Comparison of ENCODE assay signal across 20 cellular contexts in the genomic region with DNA sequence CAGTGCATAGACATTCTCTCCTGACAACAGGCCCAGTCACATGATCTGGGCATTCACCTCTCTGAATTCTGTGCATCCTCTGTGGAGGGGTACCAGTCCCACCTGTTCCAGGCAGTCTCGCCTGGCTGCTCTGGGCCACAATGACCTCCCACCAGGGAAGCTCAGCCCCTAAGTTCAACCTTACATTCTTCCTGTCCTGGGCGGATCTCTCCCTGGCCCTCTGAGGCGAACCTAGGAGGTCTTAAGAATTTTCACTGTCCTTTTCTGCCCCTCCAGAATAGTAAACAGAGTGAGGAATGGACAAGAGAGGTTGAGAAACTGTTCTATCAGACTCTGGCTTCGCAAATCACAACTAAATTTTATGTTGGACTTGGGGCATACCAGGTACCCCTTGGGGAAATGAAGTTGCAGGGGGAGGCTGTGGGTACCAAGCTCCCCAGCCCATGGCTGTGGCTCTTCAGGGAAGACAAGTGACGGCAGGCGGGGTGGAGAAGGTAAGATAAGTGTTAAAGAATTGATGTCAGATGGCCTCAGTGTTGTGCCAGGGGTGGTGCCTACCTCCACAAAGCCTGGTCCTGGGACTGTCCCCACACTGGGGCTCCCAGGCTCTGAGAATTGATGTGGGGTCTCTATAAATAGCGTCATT. TPM values are rescaled to one million over a fixed set of nuclear protein-coding genes. Genes with fewer than 3 reads are reported as not detected.
"Had no signal": no experiment of that assay in that cellular context is flagged by ENCODE, and none has a peak within 500 bp of the region (broad histone marks: within the 10 kb centered on the region; RNA-seq: fewer than 3 reads in every experiment).

No MANE protein-coding gene starts in this region.

- H3K27ac ChIP-seq: foreskin keratinocyte, neural progenitor cell, parathyroid adenoma, upper lobe of right lung had no signal

- DNase-seq: activated effector memory CD4-positive, alpha-beta T cell treated with Interleukin-2 at 50 U/mL for 16 hours; amniotic stem cell; central memory CD4-positive, alpha-beta T cell; effector memory CD4-positive, alpha-beta T cell; foreskin keratinocyte; glutamatergic neuron; left colon; mammary epithelial cell; naive B cell; small intestine; stimulated activated CD4-positive, alpha-beta T cell treated with anti-CD3 and anti-CD28 coated beads, Interleukin-4, amount 100 ng/mL, for 4 hours; stimulated activated naive CD8-positive, alpha-beta T cell treated with anti-CD3 and anti-CD28 coated beads, Interleukin-15, Interleukin-2, amounts not matched to agents 100 U/mL and 50 U/mL, for 24 hours; T-helper 9 cell; upper lobe of right lung had no signal

- H2AFZ ChIP-seq: neural progenitor cell, parathyroid adenoma had no signal

- H3K27ac Mint-ChIP-seq: activated CD8-positive, alpha-beta memory T cell treated with anti-CD3 and anti-CD28 coated beads, Interleukin-2, amount 10 ng/mL, durations not matched to agents 7 days and 5 days; activated T-cell treated with anti-CD3 and anti-CD28 coated beads, Interleukin-2, amount 50 U/mL, for 24 hours; neural progenitor cell had no signal

- H3K4me2 ChIP-seq: neural progenitor cell had no signal

- H3K4me3 ChIP-seq: neural progenitor cell, upper lobe of right lung had no signal

- H3K36me3 Mint-ChIP-seq: activated CD8-positive, alpha-beta memory T cell treated with anti-CD3 and anti-CD28 coated beads, Interleukin-2, amount 10 ng/mL, durations not matched to agents 7 days and 5 days; activated naive CD4-positive, alpha-beta T cell treated with anti-CD3 and anti-CD28 coated beads, Interleukin-2, amount 50 U/mL, for 72 hours; naive B cell; neural progenitor cell had no signal

- H3K9me3 Mint-ChIP-seq: activated naive CD4-positive, alpha-beta T cell treated with anti-CD3 and anti-CD28 coated beads, Interleukin-2, amount 50 U/mL, for 72 hours; activated T-cell treated with anti-CD3 and anti-CD28 coated beads, Interleukin-2, amount 50 U/mL, for 24 hours; naive B cell; neural progenitor cell had no signal

- H3K9ac ChIP-seq: neural progenitor cell, parathyroid adenoma had no signal

- H3K9me3 ChIP-seq: upper lobe of right lung had no signal

- H3K4me1 ChIP-seq: foreskin keratinocyte, parathyroid adenoma had no signal

- ATAC-seq: activated CD8-positive, alpha-beta memory T cell treated with anti-CD3 and anti-CD28 coated beads, Interleukin-2, amount 10 ng/mL, durations not matched to agents 7 days and 5 days; activated naive CD4-positive, alpha-beta T cell treated with anti-CD3 and anti-CD28 coated beads, Interleukin-2, amount 50 U/mL, for 72 hours; foreskin keratinocyte; left colon; stimulated activated naive CD8-positive, alpha-beta T cell treated with anti-CD3 and anti-CD28 coated beads, Interleukin-15, Interleukin-2, amounts not matched to agents 100 U/mL and 50 U/mL, for 24 hours; upper lobe of right lung had no signal

- H3K79me2 ChIP-seq: parathyroid adenoma had no signal

- H3K4me3 Mint-ChIP-seq: activated CD8-positive, alpha-beta memory T cell treated with anti-CD3 and anti-CD28 coated beads, Interleukin-2, amount 10 ng/mL, durations not matched to agents 7 days and 5 days; activated T-cell treated with anti-CD3 and anti-CD28 coated beads, Interleukin-2, amount 50 U/mL, for 24 hours; naive B cell; neural progenitor cell had no signal

- H3K36me3 ChIP-seq: neural progenitor cell, upper lobe of right lung had no signal

RNA-seq across cellular contexts. Expression of a gene that starts 5.3 kb away (rescaled TPM):
- total RNA-seq: activated CD8-positive, alpha-beta memory T cell treated with anti-CD3 and anti-CD28 coated beads, Interleukin-2, amount 10 ng/mL, durations not matched to agents 7 days and 5 days; mammary epithelial cell; mononuclear cell had no signal
